Comparison of ENCODE assay signal across 16 cellular contexts in genomic region chr4:52856802-52857201, GRCh38. TPM values are rescaled to one million over a fixed set of nuclear protein-coding genes. Genes with fewer than 3 reads are reported as not detected.
"Had no signal": no experiment of that assay in that cellular context is flagged by ENCODE, and none has a peak within 500 bp of the region (broad histone marks: within the 10 kb centered on the region; RNA-seq: fewer than 3 reads in every experiment).

No MANE protein-coding gene starts in this region.

- ATAC-seq: esophagus mucosa, left cardiac atrium, right cardiac atrium, SK-N-SH treated with all-trans-retinoic acid at 6 μM for 48 hours had no signal

- FAIRE-seq: TTC549 had no signal

- H3K27ac Mint-ChIP-seq: activated naive CD8-positive, alpha-beta T cell treated with anti-CD3 and anti-CD28 coated beads for 36 hours; naive thymus-derived CD8-positive, alpha-beta T cell; T-helper 1 cell treated with Interleukin-12 subunit alpha and Interleukin-12 subunit beta and Interleukin-4 antibody, amounts not matched to agents 30 μg/mL and 1 μg/mL, for 36 hours had no signal

- DNase-seq: activated CD4-positive, CD25-positive, alpha-beta regulatory T cell; activated CD8-positive, alpha-beta memory T cell treated with anti-CD3 and anti-CD28 coated beads for 24 hours; activated effector memory CD4-positive, alpha-beta T cell treated with anti-CD3 and anti-CD28 coated beads, Interleukin-2, amount 50 U/mL, for 16 hours; activated naive CD8-positive, alpha-beta T cell treated with anti-CD3 and anti-CD28 coated beads for 36 hours; aorta; left cardiac atrium; naive thymus-derived CD8-positive, alpha-beta T cell; posterior cingulate gyrus; right cardiac atrium; stimulated activated naive CD4-positive, alpha-beta T cell; upper lobe of left lung had no signal

- H3K4me3 Mint-ChIP-seq: activated naive CD8-positive, alpha-beta T cell treated with anti-CD3 and anti-CD28 coated beads for 36 hours; naive thymus-derived CD8-positive, alpha-beta T cell; T-helper 1 cell treated with Interleukin-12 subunit alpha and Interleukin-12 subunit beta and Interleukin-4 antibody, amounts not matched to agents 30 μg/mL and 1 μg/mL, for 36 hours had no signal

RNA-seq across cellular contexts. Expression of gene RASL11B, which starts 5.3 kb away (rescaled TPM):
- total RNA-seq: dermis microvascular lymphatic vessel endothelial cell had no signal
